In the genomic region with DNA sequence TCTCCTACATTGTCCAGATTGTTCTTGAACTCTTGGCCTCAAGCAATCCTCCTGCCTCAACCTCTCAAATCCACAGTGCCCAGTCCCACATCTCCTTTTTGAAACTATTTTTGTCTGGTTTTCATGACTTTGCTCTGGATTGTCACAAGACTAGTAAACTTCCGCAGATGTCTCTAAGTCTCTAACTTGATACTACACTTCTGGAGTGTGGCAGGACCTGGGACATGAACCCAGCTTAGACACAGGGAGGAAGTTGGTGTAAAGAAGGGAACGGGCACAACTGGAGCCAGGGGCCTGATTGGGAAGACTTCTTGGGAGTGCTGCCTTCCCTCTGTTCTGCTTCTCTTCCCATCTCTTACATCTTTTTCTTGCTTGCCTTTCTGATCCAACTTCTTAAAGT, we compare ENCODE assay signal across 18 cellular contexts.
"Had no signal": no experiment of that assay in that cellular context is flagged by ENCODE, and none has a peak within 500 bp of the region (broad histone marks: within the 10 kb centered on the region; RNA-seq: fewer than 3 reads in every experiment).

No MANE protein-coding gene starts in this region.

- ATAC-seq: stimulated activated naive CD8-positive, alpha-beta T cell treated with anti-CD3 and anti-CD28 coated beads, Interleukin-15, Interleukin-2, amounts not matched to agents 100 U/mL and 50 U/mL, for 24 hours had no signal

- H3K27me3 ChIP-seq: cardiac muscle cell, gastrocnemius medialis had no signal

- H3K9me3 ChIP-seq: gastrocnemius medialis, left ventricle myocardium inferior had no signal

- H3K4me3 ChIP-seq: cardiac muscle cell, gastrocnemius medialis, heart right ventricle, left ventricle myocardium inferior, smooth muscle cell had no signal

- DNase-seq: activated CD4-positive, alpha-beta T cell treated with anti-CD3 and anti-CD28 coated beads, Interleukin-2, amount 50 U/mL, for 48 hours; activated CD4-positive, CD25-positive, alpha-beta regulatory T cell treated with anti-CD3 and anti-CD28 coated beads, Interleukin-2, amount 50 U/mL, for 72 hours; activated naive CD4-positive, alpha-beta T cell treated with anti-CD3 and anti-CD28 coated beads for 36 hours; erythroblast; gastrocnemius medialis; heart right ventricle; left ventricle myocardium inferior; mesenchymal stem cell; nucleus accumbens; stimulated activated CD4-positive, alpha-beta T cell treated with anti-CD3 and anti-CD28 coated beads, Interleukin-4, amount 100 ng/mL, for 4 hours; stimulated activated CD8-positive, alpha-beta memory T cell treated with anti-CD3 and anti-CD28 coated beads, Interleukin-4, amount 100 ng/mL, for 48 hours; stimulated activated naive CD8-positive, alpha-beta T cell treated with anti-CD3 and anti-CD28 coated beads, Interleukin-15, Interleukin-2, amounts not matched to agents 100 U/mL and 50 U/mL, for 24 hours; T-helper 9 cell; trophoblast cell had no signal

- H3K4me3 Mint-ChIP-seq: activated naive CD4-positive, alpha-beta T cell treated with anti-CD3 and anti-CD28 coated beads for 36 hours; nephron had no signal

- H3K4me1 Mint-ChIP-seq: nephron had no signal

- H3K4me1 ChIP-seq: gastrocnemius medialis, left ventricle myocardium inferior had no signal

- H3K36me3 ChIP-seq: cardiac muscle cell, gastrocnemius medialis, heart right ventricle, left ventricle myocardium inferior had no signal

- H3K27ac ChIP-seq: cardiac muscle cell, gastrocnemius medialis, heart right ventricle, left ventricle myocardium inferior had no signal

- H3K27ac Mint-ChIP-seq: activated naive CD4-positive, alpha-beta T cell treated with anti-CD3 and anti-CD28 coated beads for 36 hours; activated T-helper 2 cell treated with anti-CD3 and anti-CD28 coated beads, Interferon-gamma antibody, Interleukin-2, Interleukin-4, amounts not matched to agents 10 μg/mL and 5 μg/mL and 100 μg/mL, durations not matched to agents 14 hours and 24 hours and 36 hours; nephron had no signal
